Comparison of ENCODE assay signal across 33 cellular contexts in the genomic region with DNA sequence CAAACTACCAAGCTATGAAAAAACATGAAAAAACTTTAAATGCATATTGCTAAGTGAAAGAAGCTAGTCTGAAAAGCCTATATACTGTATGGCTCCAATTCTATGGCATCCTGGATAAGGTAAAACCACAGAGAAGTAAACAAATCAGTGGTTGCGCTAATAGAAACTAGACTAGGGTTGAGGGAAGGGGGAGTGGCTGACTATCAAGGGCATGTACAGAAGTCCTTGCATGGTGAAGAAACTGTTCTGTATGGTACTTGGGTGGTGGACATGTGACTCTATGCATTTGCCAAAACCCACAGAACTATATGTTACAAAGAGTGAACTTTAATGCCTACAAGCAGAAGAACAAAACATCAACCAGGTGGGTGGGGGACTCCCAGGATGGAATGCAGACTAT.
DNase-seq lines count a peak whose midpoint lies in the region; ATAC-seq and TF ChIP-seq lines count a peak whose summit lies in the region.
"Had no signal": no experiment of that assay in that cellular context is flagged by ENCODE, and none has a peak within 500 bp of the region (broad histone marks: within the 10 kb centered on the region; RNA-seq: fewer than 3 reads in every experiment).

No MANE protein-coding gene starts in this region.

- TF ChIP-seq CTCF in GM12865 (IDR thresholded peaks at IDR 0.05; ENCODE audit: insufficient read depth, low read depth, low read length, missing control alignments) (no peak), mucosa of descending colon (IDR thresholded peaks at IDR 0.05) (no peak), prostate gland (IDR thresholded peaks at IDR 0.05) (no peak)

- no peak overlapping the region for H3K4me3 Mint-ChIP-seq in activated T-helper 1 cell treated with anti-CD3 and anti-CD28 coated beads, Interleukin-12 subunit alpha, Interleukin-12 subunit beta, Interleukin-2, Interleukin-4 antibody, amounts not matched to agents 30 ng/mL and 10 ng/mL and 1 ng/mL, durations not matched to agents 14 hours and 24 hours and 36 hours
- H3K4me3 Mint-ChIP-seq: activated CD4-positive, alpha-beta T cell treated with anti-CD3 and anti-CD28 coated beads, Interleukin-2, amount 10 ng/mL, durations not matched to agents 7 days and 5 days; activated T-cell treated with anti-CD3 and anti-CD28 coated beads, Interleukin-2, amount 50 U/mL, for 24 hours; CD4-positive, alpha-beta memory T cell; naive thymus-derived CD4-positive, alpha-beta T cell had no signal

- no peak overlapping the region for H3K27ac ChIP-seq in prostate gland
- H3K27ac ChIP-seq: dorsolateral prefrontal cortex, esophagus muscularis mucosa, foreskin keratinocyte, psoas muscle, RWPE1, SJSA1, thyroid gland, WERI-Rb-1 had no signal

- H3K4me3 ChIP-seq in GM12865 (ENCODE audit: low read depth, low read length) (no peak overlapping the region), mucosa of descending colon (no peak overlapping the region), prostate gland (no peak overlapping the region)
- H3K4me3 ChIP-seq: dorsolateral prefrontal cortex, esophagus muscularis mucosa, K562, psoas muscle, SJSA1, thyroid gland had no signal

- WGBS in prostate gland: 94% methylated on average over 1 of the region's 1 CpG

- ATAC-seq in GM19035 (IDR thresholded peaks at IDR 0.05; ENCODE audit: unreplicated experiment) (peak; percentile 60), GM21717 (IDR thresholded peaks at IDR 0.05; ENCODE audit: unreplicated experiment) (peak; percentile 98), HG03442 (IDR thresholded peaks at IDR 0.05; ENCODE audit: unreplicated experiment) (peak; percentile 89), mucosa of descending colon (no peak), GM21529 (IDR thresholded peaks at IDR 0.05; ENCODE audit: unreplicated experiment) (no peak)
- ATAC-seq: foreskin keratinocyte; K562; naive thymus-derived CD4-positive, alpha-beta T cell; psoas muscle; sciatic nerve had no signal

- DNase-seq in GM12865 (ENCODE audit: low read depth) (peak; percentile 14), mucosa of descending colon (no peak), prostate gland (ENCODE audit: low spot score) (no peak)
- no peak for DNase-seq in activated T-helper 1 cell treated with anti-CD3 and anti-CD28 coated beads, Interleukin-12 subunit alpha, Interleukin-12 subunit beta, Interleukin-2, Interleukin-4 antibody, amounts not matched to agents 30 ng/mL and 10 ng/mL and 1 ng/mL, durations not matched to agents 14 hours and 24 hours and 36 hours (ENCODE audit: low spot score)
- DNase-seq: activated CD4-positive, alpha-beta T cell treated with anti-CD3 and anti-CD28 coated beads, Interleukin-2, amount 10 ng/mL, durations not matched to agents 7 days and 5 days; activated gamma-delta T cell treated with Interleukin-2 at 50 U/mL for 16 hours; activated T-cell treated with anti-CD3 and anti-CD28 coated beads, Interleukin-2, amount 50 U/mL, for 24 hours; CD4-positive, alpha-beta memory T cell; dorsolateral prefrontal cortex; foreskin keratinocyte; H7; head of caudate nucleus; kidney; midbrain; naive thymus-derived CD4-positive, alpha-beta T cell; NCI-H1092 treated with DMSO at 0.1 percent for 48 hours; NCI-H1930; NCI-H2171 treated with DMSO at 0.1 percent for 48 hours; NCI-H510A; psoas muscle; stimulated activated CD4-positive, alpha-beta T cell treated with anti-CD3 and anti-CD28 coated beads, Interleukin-12 subunit alpha, Interleukin-12 subunit beta, amount 100 ng/mL, for 4 hours; stimulated activated CD4-positive, alpha-beta T cell treated with anti-CD3 and anti-CD28 coated beads, Interleukin-2, amount 100 ng/mL, for 48 hours; thyroid gland; WERI-Rb-1 had no signal

- H3K9me3 Mint-ChIP-seq in activated T-helper 1 cell treated with anti-CD3 and anti-CD28 coated beads, Interleukin-12 subunit alpha, Interleukin-12 subunit beta, Interleukin-2, Interleukin-4 antibody, amounts not matched to agents 30 ng/mL and 10 ng/mL and 1 ng/mL, durations not matched to agents 14 hours and 24 hours and 36 hours: no peaks in the 10 kb centered on the region
- H3K9me3 Mint-ChIP-seq: activated CD4-positive, alpha-beta T cell treated with anti-CD3 and anti-CD28 coated beads, Interleukin-2, amount 10 ng/mL, durations not matched to agents 7 days and 5 days; activated T-cell treated with anti-CD3 and anti-CD28 coated beads, Interleukin-2, amount 50 U/mL, for 24 hours; CD4-positive, alpha-beta memory T cell had no signal

- no peak for TF ChIP-seq POLR2A in prostate gland (IDR thresholded peaks at IDR 0.05)

- intact Hi-C loops in activated T-helper 1 cell treated with anti-CD3 and anti-CD28 coated beads, Interleukin-12 subunit alpha, Interleukin-12 subunit beta, Interleukin-2, Interleukin-4 antibody, amounts not matched to agents 30 ng/mL and 10 ng/mL and 1 ng/mL, durations not matched to agents 14 hours and 24 hours and 36 hours (cut with micrococcal nuclease): no loop called here
- intact Hi-C loops in mucosa of descending colon (cut with DNase I, micrococcal nuclease): no loop called here
- intact Hi-C loops in prostate gland (cut with DNase I): no loop called here

- peaks cover 9% of the 10 kb centered on the region for H3K4me1 Mint-ChIP-seq in activated T-helper 1 cell treated with anti-CD3 and anti-CD28 coated beads, Interleukin-12 subunit alpha, Interleukin-12 subunit beta, Interleukin-2, Interleukin-4 antibody, amounts not matched to agents 30 ng/mL and 10 ng/mL and 1 ng/mL, durations not matched to agents 14 hours and 24 hours and 36 hours (ENCODE audit: low read depth)
- H3K4me1 Mint-ChIP-seq: CD4-positive, alpha-beta memory T cell had no signal

- no peaks in the 10 kb centered on the region for H3K27me3 Mint-ChIP-seq in activated T-helper 1 cell treated with anti-CD3 and anti-CD28 coated beads, Interleukin-12 subunit alpha, Interleukin-12 subunit beta, Interleukin-2, Interleukin-4 antibody, amounts not matched to agents 30 ng/mL and 10 ng/mL and 1 ng/mL, durations not matched to agents 14 hours and 24 hours and 36 hours (ENCODE audit: insufficient read depth)
- H3K27me3 Mint-ChIP-seq: activated CD4-positive, alpha-beta T cell treated with anti-CD3 and anti-CD28 coated beads, Interleukin-2, amount 10 ng/mL, durations not matched to agents 7 days and 5 days; CD4-positive, alpha-beta memory T cell; naive thymus-derived CD4-positive, alpha-beta T cell had no signal

- H3K4me1 ChIP-seq in mucosa of descending colon (ENCODE audit: low read depth) (no peaks in the 10 kb centered on the region), prostate gland (replicated peaks) (no peaks in the 10 kb centered on the region)
- H3K4me1 ChIP-seq: esophagus muscularis mucosa, foreskin keratinocyte, psoas muscle, SJSA1, thyroid gland had no signal

- no peak overlapping the region for H3K27ac Mint-ChIP-seq in activated T-helper 1 cell treated with anti-CD3 and anti-CD28 coated beads, Interleukin-12 subunit alpha, Interleukin-12 subunit beta, Interleukin-2, Interleukin-4 antibody, amounts not matched to agents 30 ng/mL and 10 ng/mL and 1 ng/mL, durations not matched to agents 14 hours and 24 hours and 36 hours
- H3K27ac Mint-ChIP-seq: activated CD4-positive, alpha-beta T cell treated with anti-CD3 and anti-CD28 coated beads, Interleukin-2, amount 10 ng/mL, durations not matched to agents 7 days and 5 days; activated T-cell treated with anti-CD3 and anti-CD28 coated beads, Interleukin-2, amount 50 U/mL, for 24 hours; CD4-positive, alpha-beta memory T cell; naive thymus-derived CD4-positive, alpha-beta T cell had no signal

- H3K9me3 ChIP-seq in mucosa of descending colon (no peaks in the 10 kb centered on the region), prostate gland (no peaks in the 10 kb centered on the region)
- H3K9me3 ChIP-seq: esophagus muscularis mucosa, psoas muscle, SJSA1, thyroid gland had no signal

- peaks cover 20% of the 10 kb centered on the region for H3K36me3 Mint-ChIP-seq in activated T-helper 1 cell treated with anti-CD3 and anti-CD28 coated beads, Interleukin-12 subunit alpha, Interleukin-12 subunit beta, Interleukin-2, Interleukin-4 antibody, amounts not matched to agents 30 ng/mL and 10 ng/mL and 1 ng/mL, durations not matched to agents 14 hours and 24 hours and 36 hours (ENCODE audit: low read depth)

- H3K36me3 ChIP-seq in mucosa of descending colon (ENCODE audit: low read depth) (no peaks in the 10 kb centered on the region), prostate gland (no peaks in the 10 kb centered on the region)
- H3K36me3 ChIP-seq: SJSA1, thyroid gland, WERI-Rb-1 had no signal

- H3K27me3 ChIP-seq in prostate gland (replicated peaks; ENCODE audit: insufficient read depth): no peaks in the 10 kb centered on the region
- H3K27me3 ChIP-seq: esophagus muscularis mucosa, foreskin keratinocyte, SJSA1, thyroid gland had no signal

Comparison
In these comparisons a context has a peak if more than half of its experiments do, and no peak if none do; other contexts are left out.
1. ATAC-seq: peak in GM19035 (single experiment), GM21717 (single experiment) and HG03442 (single experiment); none in mucosa of descending colon (single experiment) and GM21529 (single experiment).